ENCODE assay signal across 32 cellular contexts in the genomic region with DNA sequence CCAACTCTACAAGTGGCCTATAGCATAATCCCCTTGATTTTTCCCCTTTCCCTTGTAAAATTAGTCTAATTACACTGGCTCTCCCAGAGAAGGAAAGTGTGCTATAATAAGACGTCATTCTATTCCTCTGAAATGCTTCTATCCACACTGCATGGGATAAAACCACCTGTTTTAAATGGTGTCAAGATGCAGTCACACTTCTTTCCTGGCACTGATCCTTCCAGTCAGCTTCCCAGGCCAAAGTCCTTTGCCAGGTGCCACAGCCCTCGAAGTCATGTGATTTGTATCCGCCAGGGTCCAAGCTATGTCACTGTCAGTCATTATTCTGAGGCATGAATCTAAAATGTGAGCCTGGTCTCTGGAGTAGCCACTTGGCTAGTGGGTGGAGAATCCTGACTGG.
"Had no signal": no experiment of that assay in that cellular context is flagged by ENCODE, and none has a peak within 500 bp of the region (broad histone marks: within the 10 kb centered on the region; RNA-seq: fewer than 3 reads in every experiment).

No MANE protein-coding gene starts in this region.

- H3K4me3 Mint-ChIP-seq: activated CD4-positive, alpha-beta memory T cell treated with anti-CD3 and anti-CD28 coated beads for 36 hours; activated naive CD4-positive, alpha-beta T cell treated with anti-CD3 and anti-CD28 coated beads for 36 hours; activated naive CD8-positive, alpha-beta T cell treated with anti-CD3 and anti-CD28 coated beads for 36 hours; activated T-helper 1 cell treated with anti-CD3 and anti-CD28 coated beads, Interleukin-12 subunit alpha, Interleukin-12 subunit beta, Interleukin-2, Interleukin-4 antibody, amounts not matched to agents 30 ng/mL and 10 ng/mL and 1 ng/mL, durations not matched to agents 14 hours and 24 hours and 36 hours; brain; nephron progenitor cell; T-helper 2 cell treated with Interferon-gamma antibody and Interleukin-4, amounts not matched to agents 5 μg/mL and 100 μg/mL, for 36 hours had no signal

- H3K4me1 Mint-ChIP-seq: activated naive CD8-positive, alpha-beta T cell treated with anti-CD3 and anti-CD28 coated beads for 36 hours had no signal

- H3K4me3 ChIP-seq: adrenal gland, cardiac muscle cell, coronary artery, dorsolateral prefrontal cortex, sigmoid colon, spleen, suprapubic skin, tibial artery had no signal

- H3K27me3 ChIP-seq: adrenal gland, cardiac muscle cell, neutrophil, sigmoid colon, spleen, suprapubic skin, tibial artery had no signal

- ATAC-seq: left ventricle myocardium superior had no signal

- H3K27ac ChIP-seq: adrenal gland, cardiac muscle cell, coronary artery, dorsolateral prefrontal cortex, neutrophil, sigmoid colon, spleen, suprapubic skin, tibial artery, VCaP had no signal

- H3K4me1 ChIP-seq: adrenal gland, sigmoid colon, spleen, suprapubic skin, tibial artery had no signal

- H3K27me3 Mint-ChIP-seq: activated CD4-positive, alpha-beta memory T cell treated with anti-CD3 and anti-CD28 coated beads for 36 hours; activated naive CD8-positive, alpha-beta T cell treated with anti-CD3 and anti-CD28 coated beads for 36 hours; brain; progenitor cell of endocrine pancreas had no signal

- DNase-seq: activated CD4-positive, alpha-beta memory T cell treated with anti-CD3 and anti-CD28 coated beads for 36 hours; activated CD4-positive, alpha-beta T cell treated with anti-CD3 and anti-CD28 coated beads for 4 hours; activated CD8-positive, alpha-beta memory T cell treated with anti-CD3 and anti-CD28 coated beads, Interleukin-2, amount 50 U/mL, for 4 hours; activated effector memory CD4-positive, alpha-beta T cell treated with anti-CD3 and anti-CD28 coated beads, Interleukin-2, amount 50 U/mL, for 16 hours; activated naive CD4-positive, alpha-beta T cell treated with anti-CD3 and anti-CD28 coated beads for 36 hours; activated naive CD8-positive, alpha-beta T cell treated with anti-CD3 and anti-CD28 coated beads for 36 hours; activated T-cell treated with anti-CD3 and anti-CD28 coated beads, Interleukin-2, amount 50 U/mL, for 1 hour; adrenal gland; aorta; cerebellar nuclear complex; dorsolateral prefrontal cortex; effector memory CD4-positive, alpha-beta T cell; glutamatergic neuron; left ventricle myocardium superior; nephron progenitor cell; retina; sigmoid colon; spleen; stimulated activated naive CD4-positive, alpha-beta T cell; T-helper 1 cell; tibial artery had no signal

- H3K36me3 Mint-ChIP-seq: activated CD4-positive, alpha-beta memory T cell treated with anti-CD3 and anti-CD28 coated beads for 36 hours; activated naive CD8-positive, alpha-beta T cell treated with anti-CD3 and anti-CD28 coated beads for 36 hours; brain had no signal

- H3K36me3 ChIP-seq: adrenal gland, cardiac muscle cell, neutrophil, sigmoid colon, spleen, suprapubic skin, tibial artery had no signal

- H3K9me3 Mint-ChIP-seq: activated CD4-positive, alpha-beta memory T cell treated with anti-CD3 and anti-CD28 coated beads for 36 hours; activated naive CD4-positive, alpha-beta T cell treated with anti-CD3 and anti-CD28 coated beads for 36 hours; brain; nephron progenitor cell; T-helper 2 cell treated with Interferon-gamma antibody and Interleukin-4, amounts not matched to agents 5 μg/mL and 100 μg/mL, for 36 hours had no signal

- H3K27ac Mint-ChIP-seq: activated CD4-positive, alpha-beta memory T cell treated with anti-CD3 and anti-CD28 coated beads for 36 hours; activated naive CD4-positive, alpha-beta T cell treated with anti-CD3 and anti-CD28 coated beads for 36 hours; activated naive CD8-positive, alpha-beta T cell treated with anti-CD3 and anti-CD28 coated beads for 36 hours; activated T-helper 1 cell treated with anti-CD3 and anti-CD28 coated beads, Interleukin-12 subunit alpha, Interleukin-12 subunit beta, Interleukin-2, Interleukin-4 antibody, amounts not matched to agents 30 ng/mL and 10 ng/mL and 1 ng/mL, durations not matched to agents 14 hours and 24 hours and 36 hours; nephron progenitor cell; progenitor cell of endocrine pancreas; T-helper 2 cell treated with Interferon-gamma antibody and Interleukin-4, amounts not matched to agents 5 μg/mL and 100 μg/mL, for 36 hours had no signal

- H3K9me3 ChIP-seq: neutrophil, sigmoid colon, suprapubic skin, tibial artery had no signal

- FAIRE-seq: frontal cortex, islet of Langerhans had no signal
